ENCODE assay signal across 20 cellular contexts in genomic region chr20:40080059-40080652, GRCh38.
"Had no signal": no experiment of that assay in that cellular context is flagged by ENCODE, and none has a peak within 500 bp of the region (broad histone marks: within the 10 kb centered on the region; RNA-seq: fewer than 3 reads in every experiment).

No MANE protein-coding gene starts in this region.

- H3K27ac ChIP-seq: dorsolateral prefrontal cortex, epithelial cell of prostate, pancreas, sigmoid colon, spleen, thoracic aorta, upper lobe of right lung, WERI-Rb-1 had no signal

- H3K36me3 ChIP-seq: pancreas, sigmoid colon, spleen, thoracic aorta, upper lobe of right lung, WERI-Rb-1 had no signal

- H3K4me3 ChIP-seq: dorsolateral prefrontal cortex, pancreas, sigmoid colon, spleen, thoracic aorta, upper lobe of right lung had no signal

- DNase-seq: activated CD4-positive, alpha-beta T cell treated with anti-CD3 and anti-CD28 coated beads, Interleukin-2, amount 50 U/mL, for 4 hours; activated naive CD4-positive, alpha-beta T cell treated with Interleukin-2 at 50 U/mL for 16 hours; activated T-cell treated with anti-CD3 and anti-CD28 coated beads for 4 hours; dorsolateral prefrontal cortex; foreskin fibroblast; glutamatergic neuron; hippocampal formation; mesenchymal stem cell; naive thymus-derived CD8-positive, alpha-beta T cell; sigmoid colon; spleen; stimulated activated CD4-positive, alpha-beta T cell treated with anti-CD3 and anti-CD28 coated beads, Interleukin-4, amount 100 ng/mL, for 4 hours; stimulated activated naive B cell treated with anti-CD40 and anti-IgM and Interleukin-4, amounts not matched to agents 10 μg/mL and 1 μg/mL and 100 μg/mL, for 72 hours; T-helper 2 cell; upper lobe of right lung; WERI-Rb-1 had no signal

- FAIRE-seq: keratinocyte, pancreas had no signal

- H3K4me1 ChIP-seq: pancreas, sigmoid colon, spleen, upper lobe of right lung had no signal

- ATAC-seq: naive thymus-derived CD8-positive, alpha-beta T cell; pancreas; stimulated activated naive B cell treated with anti-CD40 and anti-IgM and Interleukin-4, amounts not matched to agents 10 μg/mL and 1 μg/mL and 100 μg/mL, for 72 hours; upper lobe of right lung had no signal

- H3K9me3 ChIP-seq: pancreas, sigmoid colon, spleen, thoracic aorta, upper lobe of right lung had no signal

- H3K27me3 ChIP-seq: dorsolateral prefrontal cortex, pancreas, sigmoid colon, upper lobe of right lung had no signal
